Comparison of ENCODE assay signal across 1 cellular context in the genomic region with DNA sequence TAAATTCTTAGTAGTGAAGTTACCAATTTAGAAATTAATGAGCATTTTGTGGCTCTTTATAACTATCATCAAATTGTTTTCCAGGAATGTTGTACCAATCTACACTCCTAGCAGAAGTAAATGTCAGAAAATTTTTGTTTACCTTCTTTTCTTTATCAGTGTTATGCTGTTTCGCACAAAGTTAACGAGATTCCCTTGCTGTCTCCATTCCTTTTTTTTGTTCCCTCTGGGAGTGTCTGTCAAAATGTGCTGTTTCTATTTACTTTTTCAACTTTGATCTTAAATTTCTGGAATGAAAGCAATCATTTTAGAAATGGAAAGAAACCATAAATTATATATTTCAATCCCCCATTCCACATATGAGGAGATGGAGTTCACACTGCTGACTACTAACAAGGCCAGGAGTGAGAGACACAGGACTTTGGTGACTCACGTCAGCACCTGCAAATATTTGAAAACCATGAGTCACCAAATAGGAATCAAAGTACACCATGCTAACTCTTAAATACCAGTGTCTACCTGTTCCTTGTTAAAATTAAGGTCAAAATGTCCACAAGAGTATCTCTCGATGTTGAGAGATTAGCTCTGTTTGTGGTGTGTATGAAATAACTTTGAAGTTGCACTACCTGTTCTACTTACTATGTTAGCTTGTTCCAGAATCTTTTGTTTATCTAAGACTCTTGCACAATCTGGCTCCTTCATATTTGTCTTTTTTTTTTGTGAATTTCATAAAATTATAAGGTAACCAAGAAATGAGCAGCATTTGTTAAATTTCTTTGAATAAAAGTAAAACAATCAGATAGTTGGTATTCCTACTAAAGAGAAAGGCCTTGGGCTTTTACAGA.
TF ChIP-seq lines count a peak whose summit lies in the region.

No MANE protein-coding gene starts in this region.

TF ChIP-seq in HepG2, 621 proteins besides CTCF, POLR2A, EP300 and RAD21 (continued from another document and continues in another):
- TF ChIP-seq ATF7-NPFF (CRISPR knock-in tag; IDR thresholded peaks at IDR 0.05; ENCODE audit: low read depth): no peak
- TF ChIP-seq, protein P1, sequence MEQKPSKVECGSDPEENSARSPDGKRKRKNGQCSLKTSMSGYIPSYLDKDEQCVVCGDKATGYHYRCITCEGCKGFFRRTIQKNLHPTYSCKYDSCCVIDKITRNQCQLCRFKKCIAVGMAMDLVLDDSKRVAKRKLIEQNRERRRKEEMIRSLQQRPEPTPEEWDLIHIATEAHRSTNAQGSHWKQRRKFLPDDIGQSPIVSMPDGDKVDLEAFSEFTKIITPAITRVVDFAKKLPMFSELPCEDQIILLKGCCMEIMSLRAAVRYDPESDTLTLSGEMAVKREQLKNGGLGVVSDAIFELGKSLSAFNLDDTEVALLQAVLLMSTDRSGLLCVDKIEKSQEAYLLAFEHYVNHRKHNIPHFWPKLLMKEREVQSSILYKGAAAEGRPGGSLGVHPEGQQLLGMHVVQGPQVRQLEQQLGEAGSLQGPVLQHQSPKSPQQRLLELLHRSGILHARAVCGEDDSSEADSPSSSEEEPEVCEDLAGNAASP (CRISPR knock-in tag; IDR thresholded peaks at IDR 0.05; ENCODE audit: borderline replicate concordance): peak; percentile 96
- TF ChIP-seq CAMTA2 (CRISPR knock-in tag; IDR thresholded peaks at IDR 0.05; ENCODE audit: borderline replicate concordance): no peak
- TF ChIP-seq ZNF749 (CRISPR knock-in tag; IDR thresholded peaks at IDR 0.05; ENCODE audit: borderline replicate concordance): no peak
- TF ChIP-seq MATR3 (CRISPR knock-in tag; IDR thresholded peaks at IDR 0.05): no peak
- TF ChIP-seq, protein P2, sequence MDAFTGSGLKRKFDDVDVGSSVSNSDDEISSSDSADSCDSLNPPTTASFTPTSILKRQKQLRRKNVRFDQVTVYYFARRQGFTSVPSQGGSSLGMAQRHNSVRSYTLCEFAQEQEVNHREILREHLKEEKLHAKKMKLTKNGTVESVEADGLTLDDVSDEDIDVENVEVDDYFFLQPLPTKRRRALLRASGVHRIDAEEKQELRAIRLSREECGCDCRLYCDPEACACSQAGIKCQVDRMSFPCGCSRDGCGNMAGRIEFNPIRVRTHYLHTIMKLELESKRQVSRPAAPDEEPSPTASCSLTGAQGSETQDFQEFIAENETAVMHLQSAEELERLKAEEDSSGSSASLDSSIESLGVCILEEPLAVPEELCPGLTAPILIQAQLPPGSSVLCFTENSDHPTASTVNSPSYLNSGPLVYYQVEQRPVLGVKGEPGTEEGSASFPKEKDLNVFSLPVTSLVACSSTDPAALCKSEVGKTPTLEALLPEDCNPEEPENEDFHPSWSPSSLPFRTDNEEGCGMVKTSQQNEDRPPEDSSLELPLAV (CRISPR knock-in tag; conservative IDR thresholded peaks at IDR 0.05; ENCODE audit: low read depth): no peak
- TF ChIP-seq ZNF678 (CRISPR knock-in tag; IDR thresholded peaks at IDR 0.05): no peak
- TF ChIP-seq ATAD3A (CRISPR knock-in tag; IDR thresholded peaks at IDR 0.05): no peak
- 0 out of 2 replicates have a peak, but pooled peaks have one; percentile 48 for TF ChIP-seq ZSCAN29 (CRISPR knock-in tag; conservative IDR thresholded peaks at IDR 0.05)
- no peak for TF ChIP-seq TBL1XR1 (IDR thresholded peaks at IDR 0.05; ENCODE audit: borderline replicate concordance, low read length, partially characterized antibody)
- no peak for TF ChIP-seq KLF12 (CRISPR knock-in tag; IDR thresholded peaks at IDR 0.05; ENCODE audit: borderline replicate concordance)
- no peak for TF ChIP-seq ZNF766 (CRISPR knock-in tag; IDR thresholded peaks at IDR 0.05; ENCODE audit: borderline replicate concordance)
- no peak for TF ChIP-seq RELA (CRISPR knock-in tag; IDR thresholded peaks at IDR 0.05)
- TF ChIP-seq, protein P3, sequence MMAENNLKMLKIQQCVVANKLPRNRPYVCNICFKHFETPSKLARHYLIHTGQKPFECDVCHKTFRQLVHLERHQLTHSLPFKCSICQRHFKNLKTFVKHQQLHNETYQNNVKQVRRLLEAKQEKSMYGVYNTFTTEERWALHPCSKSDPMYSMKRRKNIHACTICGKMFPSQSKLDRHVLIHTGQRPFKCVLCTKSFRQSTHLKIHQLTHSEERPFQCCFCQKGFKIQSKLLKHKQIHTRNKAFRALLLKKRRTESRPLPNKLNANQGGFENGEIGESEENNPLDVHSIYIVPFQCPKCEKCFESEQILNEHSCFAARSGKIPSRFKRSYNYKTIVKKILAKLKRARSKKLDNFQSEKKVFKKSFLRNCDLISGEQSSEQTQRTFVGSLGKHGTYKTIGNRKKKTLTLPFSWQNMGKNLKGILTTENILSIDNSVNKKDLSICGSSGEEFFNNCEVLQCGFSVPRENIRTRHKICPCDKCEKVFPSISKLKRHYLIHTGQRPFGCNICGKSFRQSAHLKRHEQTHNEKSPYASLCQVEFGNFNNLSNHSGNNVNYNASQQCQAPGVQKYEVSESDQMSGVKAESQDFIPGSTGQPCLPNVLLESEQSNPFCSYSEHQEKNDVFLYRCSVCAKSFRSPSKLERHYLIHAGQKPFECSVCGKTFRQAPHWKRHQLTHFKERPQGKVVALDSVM (CRISPR knock-in tag; IDR thresholded peaks at IDR 0.05): no peak
- TF ChIP-seq DMAP1 (CRISPR knock-in tag; IDR thresholded peaks at IDR 0.05): no peak
- TF ChIP-seq ZNF136 (CRISPR knock-in tag; IDR thresholded peaks at IDR 0.05; ENCODE audit: low read depth): no peak
- TF ChIP-seq FOXK2 (IDR thresholded peaks at IDR 0.05): peak; percentile 71; the same call in 1 of the 2 replicates
- TF ChIP-seq, protein P4, sequence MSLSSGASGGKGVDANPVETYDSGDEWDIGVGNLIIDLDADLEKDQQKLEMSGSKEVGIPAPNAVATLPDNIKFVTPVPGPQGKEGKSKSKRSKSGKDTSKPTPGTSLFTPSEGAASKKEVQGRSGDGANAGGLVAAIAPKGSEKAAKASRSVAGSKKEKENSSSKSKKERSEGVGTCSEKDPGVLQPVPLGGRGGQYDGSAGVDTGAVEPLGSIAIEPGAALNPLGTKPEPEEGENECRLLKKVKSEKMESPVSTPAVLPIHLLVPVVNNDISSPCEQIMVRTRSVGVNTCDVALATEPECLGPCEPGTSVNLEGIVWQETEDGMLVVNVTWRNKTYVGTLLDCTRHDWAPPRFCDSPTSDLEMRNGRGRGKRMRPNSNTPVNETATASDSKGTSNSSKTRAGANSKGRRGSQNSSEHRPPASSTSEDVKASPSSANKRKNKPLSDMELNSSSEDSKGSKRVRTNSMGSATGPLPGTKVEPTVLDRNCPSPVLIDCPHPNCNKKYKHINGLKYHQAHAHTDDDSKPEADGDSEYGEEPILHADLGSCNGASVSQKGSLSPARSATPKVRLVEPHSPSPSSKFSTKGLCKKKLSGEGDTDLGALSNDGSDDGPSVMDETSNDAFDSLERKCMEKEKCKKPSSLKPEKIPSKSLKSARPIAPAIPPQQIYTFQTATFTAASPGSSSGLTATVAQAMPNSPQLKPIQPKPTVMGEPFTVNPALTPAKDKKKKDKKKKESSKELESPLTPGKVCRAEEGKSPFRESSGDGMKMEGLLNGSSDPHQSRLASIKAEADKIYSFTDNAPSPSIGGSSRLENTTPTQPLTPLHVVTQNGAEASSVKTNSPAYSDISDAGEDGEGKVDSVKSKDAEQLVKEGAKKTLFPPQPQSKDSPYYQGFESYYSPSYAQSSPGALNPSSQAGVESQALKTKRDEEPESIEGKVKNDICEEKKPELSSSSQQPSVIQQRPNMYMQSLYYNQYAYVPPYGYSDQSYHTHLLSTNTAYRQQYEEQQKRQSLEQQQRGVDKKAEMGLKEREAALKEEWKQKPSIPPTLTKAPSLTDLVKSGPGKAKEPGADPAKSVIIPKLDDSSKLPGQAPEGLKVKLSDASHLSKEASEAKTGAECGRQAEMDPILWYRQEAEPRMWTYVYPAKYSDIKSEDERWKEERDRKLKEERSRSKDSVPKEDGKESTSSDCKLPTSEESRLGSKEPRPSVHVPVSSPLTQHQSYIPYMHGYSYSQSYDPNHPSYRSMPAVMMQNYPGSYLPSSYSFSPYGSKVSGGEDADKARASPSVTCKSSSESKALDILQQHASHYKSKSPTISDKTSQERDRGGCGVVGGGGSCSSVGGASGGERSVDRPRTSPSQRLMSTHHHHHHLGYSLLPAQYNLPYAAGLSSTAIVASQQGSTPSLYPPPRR (CRISPR knock-in tag; IDR thresholded peaks at IDR 0.05; ENCODE audit: borderline replicate concordance): peak; percentile 97
- TF ChIP-seq, protein P5, sequence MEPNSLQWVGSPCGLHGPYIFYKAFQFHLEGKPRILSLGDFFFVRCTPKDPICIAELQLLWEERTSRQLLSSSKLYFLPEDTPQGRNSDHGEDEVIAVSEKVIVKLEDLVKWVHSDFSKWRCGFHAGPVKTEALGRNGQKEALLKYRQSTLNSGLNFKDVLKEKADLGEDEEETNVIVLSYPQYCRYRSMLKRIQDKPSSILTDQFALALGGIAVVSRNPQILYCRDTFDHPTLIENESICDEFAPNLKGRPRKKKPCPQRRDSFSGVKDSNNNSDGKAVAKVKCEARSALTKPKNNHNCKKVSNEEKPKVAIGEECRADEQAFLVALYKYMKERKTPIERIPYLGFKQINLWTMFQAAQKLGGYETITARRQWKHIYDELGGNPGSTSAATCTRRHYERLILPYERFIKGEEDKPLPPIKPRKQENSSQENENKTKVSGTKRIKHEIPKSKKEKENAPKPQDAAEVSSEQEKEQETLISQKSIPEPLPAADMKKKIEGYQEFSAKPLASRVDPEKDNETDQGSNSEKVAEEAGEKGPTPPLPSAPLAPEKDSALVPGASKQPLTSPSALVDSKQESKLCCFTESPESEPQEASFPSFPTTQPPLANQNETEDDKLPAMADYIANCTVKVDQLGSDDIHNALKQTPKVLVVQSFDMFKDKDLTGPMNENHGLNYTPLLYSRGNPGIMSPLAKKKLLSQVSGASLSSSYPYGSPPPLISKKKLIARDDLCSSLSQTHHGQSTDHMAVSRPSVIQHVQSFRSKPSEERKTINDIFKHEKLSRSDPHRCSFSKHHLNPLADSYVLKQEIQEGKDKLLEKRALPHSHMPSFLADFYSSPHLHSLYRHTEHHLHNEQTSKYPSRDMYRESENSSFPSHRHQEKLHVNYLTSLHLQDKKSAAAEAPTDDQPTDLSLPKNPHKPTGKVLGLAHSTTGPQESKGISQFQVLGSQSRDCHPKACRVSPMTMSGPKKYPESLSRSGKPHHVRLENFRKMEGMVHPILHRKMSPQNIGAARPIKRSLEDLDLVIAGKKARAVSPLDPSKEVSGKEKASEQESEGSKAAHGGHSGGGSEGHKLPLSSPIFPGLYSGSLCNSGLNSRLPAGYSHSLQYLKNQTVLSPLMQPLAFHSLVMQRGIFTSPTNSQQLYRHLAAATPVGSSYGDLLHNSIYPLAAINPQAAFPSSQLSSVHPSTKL (CRISPR knock-in tag; IDR thresholded peaks at IDR 0.05): peak; percentile 98
- peak; percentile 81; the same call in 1 of the 2 replicates for TF ChIP-seq FOXK1 (CRISPR knock-in tag; IDR thresholded peaks at IDR 0.05; ENCODE audit: borderline replicate concordance, low read depth)
- no peak for TF ChIP-seq SUZ12 (IDR thresholded peaks at IDR 0.05; ENCODE audit: low read depth, low read length)
- no peak for TF ChIP-seq SATB2 (CRISPR knock-in tag; IDR thresholded peaks at IDR 0.05)
- no peak for TF ChIP-seq ZFP62 (CRISPR knock-in tag; IDR thresholded peaks at IDR 0.05)
- no peak for TF ChIP-seq PAWR (CRISPR knock-in tag; IDR thresholded peaks at IDR 0.05; ENCODE audit: borderline replicate concordance)
- TF ChIP-seq, protein P6, sequence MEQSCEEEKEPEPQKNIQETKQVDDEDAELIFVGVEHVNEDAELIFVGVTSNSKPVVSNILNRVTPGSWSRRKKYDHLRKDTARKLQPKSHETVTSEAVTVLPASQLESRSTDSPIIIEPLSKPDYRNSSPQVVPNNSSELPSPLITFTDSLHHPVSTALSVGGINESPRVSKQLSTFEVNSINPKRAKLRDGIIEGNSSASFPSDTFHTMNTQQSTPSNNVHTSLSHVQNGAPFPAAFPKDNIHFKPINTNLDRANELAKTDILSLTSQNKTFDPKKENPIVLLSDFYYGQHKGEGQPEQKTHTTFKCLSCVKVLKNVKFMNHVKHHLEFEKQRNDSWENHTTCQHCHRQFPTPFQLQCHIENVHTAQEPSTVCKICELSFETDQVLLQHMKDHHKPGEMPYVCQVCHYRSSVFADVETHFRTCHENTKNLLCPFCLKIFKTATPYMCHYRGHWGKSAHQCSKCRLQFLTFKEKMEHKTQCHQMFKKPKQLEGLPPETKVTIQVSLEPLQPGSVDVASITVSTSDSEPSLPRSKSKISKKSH (CRISPR knock-in tag; IDR thresholded peaks at IDR 0.05; ENCODE audit: borderline replicate concordance): no peak
- TF ChIP-seq ZFX (CRISPR knock-in tag; IDR thresholded peaks at IDR 0.05; ENCODE audit: low read depth): peak; percentile 47; the same call in 1 of the 2 replicates
- TF ChIP-seq, protein P7, sequence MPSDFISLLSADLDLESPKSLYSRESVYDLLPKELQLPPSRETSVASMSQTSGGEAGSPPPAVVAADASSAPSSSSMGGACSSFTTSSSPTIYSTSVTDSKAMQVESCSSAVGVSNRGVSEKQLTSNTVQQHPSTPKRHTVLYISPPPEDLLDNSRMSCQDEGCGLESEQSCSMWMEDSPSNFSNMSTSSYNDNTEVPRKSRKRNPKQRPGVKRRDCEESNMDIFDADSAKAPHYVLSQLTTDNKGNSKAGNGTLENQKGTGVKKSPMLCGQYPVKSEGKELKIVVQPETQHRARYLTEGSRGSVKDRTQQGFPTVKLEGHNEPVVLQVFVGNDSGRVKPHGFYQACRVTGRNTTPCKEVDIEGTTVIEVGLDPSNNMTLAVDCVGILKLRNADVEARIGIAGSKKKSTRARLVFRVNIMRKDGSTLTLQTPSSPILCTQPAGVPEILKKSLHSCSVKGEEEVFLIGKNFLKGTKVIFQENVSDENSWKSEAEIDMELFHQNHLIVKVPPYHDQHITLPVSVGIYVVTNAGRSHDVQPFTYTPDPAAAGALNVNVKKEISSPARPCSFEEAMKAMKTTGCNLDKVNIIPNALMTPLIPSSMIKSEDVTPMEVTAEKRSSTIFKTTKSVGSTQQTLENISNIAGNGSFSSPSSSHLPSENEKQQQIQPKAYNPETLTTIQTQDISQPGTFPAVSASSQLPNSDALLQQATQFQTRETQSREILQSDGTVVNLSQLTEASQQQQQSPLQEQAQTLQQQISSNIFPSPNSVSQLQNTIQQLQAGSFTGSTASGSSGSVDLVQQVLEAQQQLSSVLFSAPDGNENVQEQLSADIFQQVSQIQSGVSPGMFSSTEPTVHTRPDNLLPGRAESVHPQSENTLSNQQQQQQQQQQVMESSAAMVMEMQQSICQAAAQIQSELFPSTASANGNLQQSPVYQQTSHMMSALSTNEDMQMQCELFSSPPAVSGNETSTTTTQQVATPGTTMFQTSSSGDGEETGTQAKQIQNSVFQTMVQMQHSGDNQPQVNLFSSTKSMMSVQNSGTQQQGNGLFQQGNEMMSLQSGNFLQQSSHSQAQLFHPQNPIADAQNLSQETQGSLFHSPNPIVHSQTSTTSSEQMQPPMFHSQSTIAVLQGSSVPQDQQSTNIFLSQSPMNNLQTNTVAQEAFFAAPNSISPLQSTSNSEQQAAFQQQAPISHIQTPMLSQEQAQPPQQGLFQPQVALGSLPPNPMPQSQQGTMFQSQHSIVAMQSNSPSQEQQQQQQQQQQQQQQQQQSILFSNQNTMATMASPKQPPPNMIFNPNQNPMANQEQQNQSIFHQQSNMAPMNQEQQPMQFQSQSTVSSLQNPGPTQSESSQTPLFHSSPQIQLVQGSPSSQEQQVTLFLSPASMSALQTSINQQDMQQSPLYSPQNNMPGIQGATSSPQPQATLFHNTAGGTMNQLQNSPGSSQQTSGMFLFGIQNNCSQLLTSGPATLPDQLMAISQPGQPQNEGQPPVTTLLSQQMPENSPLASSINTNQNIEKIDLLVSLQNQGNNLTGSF (CRISPR knock-in tag; IDR thresholded peaks at IDR 0.05): no peak
- TF ChIP-seq, protein P8, sequence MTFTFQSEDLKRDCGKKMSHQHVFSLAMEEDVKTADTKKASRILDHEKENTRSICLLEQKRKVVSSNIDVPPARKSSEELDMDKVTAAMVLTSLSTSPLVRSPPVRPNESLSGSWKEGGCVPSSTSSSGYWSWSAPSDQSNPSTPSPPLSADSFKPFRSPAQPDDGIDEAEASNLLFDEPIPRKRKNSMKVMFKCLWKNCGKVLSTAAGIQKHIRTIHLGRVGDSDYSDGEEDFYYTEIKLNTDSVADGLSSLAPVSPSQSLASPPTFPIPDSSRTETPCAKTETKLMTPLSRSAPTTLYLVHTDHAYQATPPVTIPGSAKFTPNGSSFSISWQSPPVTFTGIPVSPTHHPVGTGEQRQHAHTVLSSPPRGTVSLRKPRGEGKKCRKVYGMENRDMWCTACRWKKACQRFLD (CRISPR knock-in tag; IDR thresholded peaks at IDR 0.05; ENCODE audit: borderline replicate concordance): no peak
- no peak for TF ChIP-seq ZNF615 (CRISPR knock-in tag; IDR thresholded peaks at IDR 0.05; ENCODE audit: borderline replicate concordance)
